In genomic region chr21:26169061-26169610, GRCh38 we compare ENCODE assay signal across 8 cellular contexts. TPM values are rescaled to one million over a fixed set of nuclear protein-coding genes. Genes with fewer than 3 reads are reported as not detected.
DNase-seq lines count a peak whose midpoint lies in the region; ATAC-seq and TF ChIP-seq lines count a peak whose summit lies in the region.

No MANE protein-coding gene starts in this region.

- H3K27ac Mint-ChIP-seq in activated CD4-positive, alpha-beta memory T cell treated with anti-CD3 and anti-CD28 coated beads, Interleukin-2, amount 10 ng/mL, durations not matched to agents 7 days and 5 days: peak overlapping the region; percentile 45

- no peaks in the 10 kb centered on the region for H3K36me3 Mint-ChIP-seq in activated CD4-positive, alpha-beta memory T cell treated with anti-CD3 and anti-CD28 coated beads, Interleukin-2, amount 10 ng/mL, durations not matched to agents 7 days and 5 days (ENCODE audit: low read depth)

- H3K36me3 ChIP-seq in A673 (ENCODE audit: insufficient read depth, low read length, poor library complexity, severe bottlenecking) (no peaks in the 10 kb centered on the region), mucosa of descending colon (ENCODE audit: low read depth) (no peaks in the 10 kb centered on the region)

- no peaks in the 10 kb centered on the region for H3K9me3 ChIP-seq in A673 (ENCODE audit: low read depth, low read length, poor library complexity, severe bottlenecking)
- H3K9me3 ChIP-seq in mucosa of descending colon: no peaks in the 10 kb centered on the region

- H3K4me1 Mint-ChIP-seq in activated CD4-positive, alpha-beta memory T cell treated with anti-CD3 and anti-CD28 coated beads, Interleukin-2, amount 10 ng/mL, durations not matched to agents 7 days and 5 days: peaks cover 25% of the 10 kb centered on the region

- BruUV-seq in A673 (replicated peaks; lab: Mats Ljungman, UMichigan): no TSS peak

- peak overlapping the region; percentile 90 for H3K27ac ChIP-seq in A673 (ENCODE audit: low read depth, low read length, poor library complexity, severe bottlenecking)

- peak overlapping the region; percentile 91 for H3K4me3 ChIP-seq in A673 (ENCODE audit: low read depth, low read length, poor library complexity, severe bottlenecking)
- H3K4me3 ChIP-seq in epithelial cell of proximal tubule (ENCODE audit: low read depth, low read length): peak overlapping the region; percentile 88
- peak overlapping the region; percentile 80 for H3K4me3 ChIP-seq in mucosa of descending colon

- TF ChIP-seq CTCF in A673 (conservative IDR thresholded peaks at IDR 0.05; ENCODE audit: low read depth, low read length) (peak; percentile 53; the same call in 1 of the 2 replicates), epithelial cell of proximal tubule (conservative IDR thresholded peaks at IDR 0.05; ENCODE audit: low read depth, low read length) (peak; percentile 42), mucosa of descending colon (IDR thresholded peaks at IDR 0.05) (no peak)

- H3K27me3 Mint-ChIP-seq in activated CD4-positive, alpha-beta memory T cell treated with anti-CD3 and anti-CD28 coated beads, Interleukin-2, amount 10 ng/mL, durations not matched to agents 7 days and 5 days: peaks cover 9% of the 10 kb centered on the region

- ATAC-seq in GM18517 (IDR thresholded peaks at IDR 0.05; ENCODE audit: unreplicated experiment): peak; percentile 43
- peak; percentile 44 for ATAC-seq in HG03196 (IDR thresholded peaks at IDR 0.05; ENCODE audit: unreplicated experiment)
- ATAC-seq in mucosa of descending colon: peak; percentile 51

- peaks cover 40% of the 10 kb centered on the region for H3K4me1 ChIP-seq in A673 (ENCODE audit: insufficient read depth, low read length, poor library complexity, severe bottlenecking)
- H3K4me1 ChIP-seq in mucosa of descending colon (ENCODE audit: low read depth): peaks cover 4% of the 10 kb centered on the region

- H3K27me3 ChIP-seq in A673 (replicated peaks; ENCODE audit: insufficient read depth, low read depth, low read length, poor library complexity): no peaks in the 10 kb centered on the region

- no peaks in the 10 kb centered on the region for H3K9me3 Mint-ChIP-seq in activated CD4-positive, alpha-beta memory T cell treated with anti-CD3 and anti-CD28 coated beads, Interleukin-2, amount 10 ng/mL, durations not matched to agents 7 days and 5 days

- intact Hi-C loops in A673 (cut with micrococcal nuclease; ENCODE audit: unreplicated experiment) (loop anchor here (2.0 to 10.0 kb wide), 5 partner anchors 94 to 564 kb away; partner anchors contain the start of gene MRPL39), mucosa of descending colon (cut with DNase I, micrococcal nuclease) (no loop called here)

- DNase-seq in A673 (ENCODE audit: low spot score) (peak; percentile 83), NCI-H446 (lab: John Stamatoyannopoulos, UW) (peak; percentile 46 to 63), epithelial cell of proximal tubule (ENCODE audit: low read depth) (no peak), mucosa of descending colon (peak in 2 of 3 donors; percentile 56 to 63)
- peak; percentile 45 for DNase-seq in activated CD4-positive, alpha-beta memory T cell treated with anti-CD3 and anti-CD28 coated beads, Interleukin-2, amount 10 ng/mL, durations not matched to agents 7 days and 5 days
- peak; percentile 18 for DNase-seq in stimulated activated naive CD4-positive, alpha-beta T cell treated with Interleukin-2 at 50 U/mL for 16 hours (lab: John Stamatoyannopoulos, UW)

- CTCF ChIA-PET in A673 (lab: Charles Lee): interaction anchor here (0.5 to 1.1 kb wide), 3 partner anchors 52 to 647 kb away, joined by 3 to 4 read pairs (median 3); no protein-coding TSS in a partner anchor
- CTCF ChIA-PET in activated CD4-positive, alpha-beta memory T cell treated with anti-CD3 and anti-CD28 coated beads, Interleukin-2, amount 10 ng/mL, durations not matched to agents 7 days and 5 days (lab: Charles Lee): interaction anchor here (0.7 to 2.3 kb wide), 6 partner anchors 9 to 570 kb away, joined by 3 to 13 read pairs (median 4); no protein-coding TSS in a partner anchor

- peak overlapping the region; percentile 86 for H3K4me3 Mint-ChIP-seq in activated CD4-positive, alpha-beta memory T cell treated with anti-CD3 and anti-CD28 coated beads, Interleukin-2, amount 10 ng/mL, durations not matched to agents 7 days and 5 days

- POLR2A ChIA-PET in A673 (lab: Charles Lee; ENCODE audit: low non-redundant PET): interaction anchor here (0.5 to 1.0 kb wide), 4 partner anchors 9 to 100 kb away, joined by 3 read pairs; no protein-coding TSS in a partner anchor
- POLR2A ChIA-PET in activated CD4-positive, alpha-beta memory T cell treated with anti-CD3 and anti-CD28 coated beads, Interleukin-2, amount 10 ng/mL, durations not matched to agents 7 days and 5 days (lab: Charles Lee): interaction anchor here (1.0 to 1.9 kb wide), 8 partner anchors 11 to 563 kb away, joined by 3 to 6 read pairs (median 3); no protein-coding TSS in a partner anchor

RNA-seq across cellular contexts. Expression of gene APP, which starts 1.4 kb away (rescaled TPM):
- total RNA-seq in A673 (2021): 531 and 539 TPM in 2 replicates
- 10 to 100 TPM; 25.5 to 29.9 TPM for total RNA-seq in activated CD4-positive, alpha-beta memory T cell treated with anti-CD3 and anti-CD28 coated beads, Interleukin-2, amount 10 ng/mL, durations not matched to agents 7 days and 5 days
- total RNA-seq in epithelial cell of proximal tubule: 205 and 510 TPM in 2 replicates
- total RNA-seq in mucosa of descending colon: 100 to 1,000 TPM; 573 to 666 (median 579) TPM
